ENCODE assay signal across 32 cellular contexts in the genomic region with DNA sequence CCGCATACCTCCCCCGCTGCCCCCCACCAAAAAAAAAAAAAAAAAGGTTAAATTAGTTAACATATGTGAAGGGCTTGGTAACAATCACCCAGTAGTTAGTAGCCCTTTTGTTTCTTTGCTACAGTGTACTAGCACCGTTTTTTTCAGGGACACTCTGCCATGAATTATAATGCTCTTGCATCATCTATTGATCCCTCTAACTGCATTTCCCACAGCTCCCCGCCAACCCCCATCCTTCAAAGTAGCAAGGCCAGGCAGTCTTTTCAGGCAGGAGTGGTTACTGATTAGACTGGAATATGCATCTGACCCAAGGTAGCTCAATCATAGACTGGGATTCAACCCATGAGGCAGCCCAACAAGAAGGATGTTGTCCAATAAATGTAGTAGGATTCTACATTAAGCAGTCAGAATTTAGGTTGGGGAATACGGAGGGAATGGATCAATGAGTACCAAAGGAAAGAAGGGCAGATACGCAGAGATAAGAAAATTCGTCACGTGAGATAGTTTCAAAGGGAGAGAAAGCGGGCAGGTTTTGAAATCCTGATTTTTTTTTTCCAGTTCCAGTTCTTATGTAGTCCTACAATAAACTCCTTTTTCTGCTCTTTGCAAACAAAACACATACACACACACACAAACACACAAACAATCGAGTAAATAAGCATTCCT.
"Had no signal": no experiment of that assay in that cellular context is flagged by ENCODE, and none has a peak within 500 bp of the region (broad histone marks: within the 10 kb centered on the region; RNA-seq: fewer than 3 reads in every experiment).

No MANE protein-coding gene starts in this region.

- H3K27ac ChIP-seq: heart left ventricle, left ventricle myocardium inferior, neutrophil, skin epidermis, testis, transverse colon, uterus had no signal

- H3K4me3 Mint-ChIP-seq: activated B cell treated with CpG ODN at 0.5 μM for 24 hours; activated CD8-positive, alpha-beta memory T cell treated with anti-CD3 and anti-CD28 coated beads, Interleukin-2, amount 10 ng/mL, durations not matched to agents 7 days and 5 days; activated CD8-positive, alpha-beta T cell treated with anti-CD3 and anti-CD28 coated beads, Interleukin-2, amount 10 ng/mL, durations not matched to agents 7 days and 5 days; activated naive CD4-positive, alpha-beta T cell treated with anti-CD3 and anti-CD28 coated beads, Interleukin-2, amount 50 U/mL, for 24 hours; activated naive CD8-positive, alpha-beta T cell treated with anti-CD3 and anti-CD28 coated beads, Interleukin-2, amount 50 U/mL, for 24 hours; central memory CD8-positive, alpha-beta T cell; dendritic cell treated with granulocyte-macrophage colony-stimulating factor and Interleukin-4, amounts not matched to agents 40 ng/mL and 50 ng/mL, for 4 days; endodermal cell; naive B cell; nephron progenitor cell; T-helper 1 cell treated with Interleukin-12 subunit alpha and Interleukin-12 subunit beta and Interleukin-4 antibody, amounts not matched to agents 30 μg/mL and 1 μg/mL, for 36 hours had no signal

- H3K9me3 Mint-ChIP-seq: activated naive CD4-positive, alpha-beta T cell treated with anti-CD3 and anti-CD28 coated beads, Interleukin-2, amount 50 U/mL, for 24 hours; activated naive CD8-positive, alpha-beta T cell treated with anti-CD3 and anti-CD28 coated beads, Interleukin-2, amount 50 U/mL, for 24 hours; central memory CD8-positive, alpha-beta T cell; dendritic cell treated with granulocyte-macrophage colony-stimulating factor and Interleukin-4, amounts not matched to agents 40 ng/mL and 50 ng/mL, for 4 days had no signal

- ATAC-seq: activated CD8-positive, alpha-beta memory T cell treated with anti-CD3 and anti-CD28 coated beads, Interleukin-2, amount 10 ng/mL, durations not matched to agents 7 days and 5 days; activated CD8-positive, alpha-beta T cell treated with anti-CD3 and anti-CD28 coated beads, Interleukin-2, amount 10 ng/mL, durations not matched to agents 7 days and 5 days; activated naive CD8-positive, alpha-beta T cell treated with anti-CD3 and anti-CD28 coated beads, Interleukin-2, amount 50 U/mL, for 24 hours; esophagus mucosa; heart left ventricle; sciatic nerve; stimulated activated naive CD8-positive, alpha-beta T cell treated with anti-CD3 and anti-CD28 coated beads, Interleukin-15, Interleukin-2, amounts not matched to agents 100 U/mL and 50 U/mL, for 24 hours had no signal

- H3K27me3 Mint-ChIP-seq: activated B cell treated with CpG ODN at 0.5 μM for 24 hours; activated CD8-positive, alpha-beta memory T cell treated with anti-CD3 and anti-CD28 coated beads, Interleukin-2, amount 10 ng/mL, durations not matched to agents 7 days and 5 days; activated naive CD4-positive, alpha-beta T cell treated with anti-CD3 and anti-CD28 coated beads, Interleukin-2, amount 50 U/mL, for 24 hours; activated naive CD8-positive, alpha-beta T cell treated with anti-CD3 and anti-CD28 coated beads, Interleukin-2, amount 50 U/mL, for 24 hours; central memory CD8-positive, alpha-beta T cell; dendritic cell treated with granulocyte-macrophage colony-stimulating factor and Interleukin-4, amounts not matched to agents 40 ng/mL and 50 ng/mL, for 4 days; naive B cell; progenitor cell of endocrine pancreas had no signal

- H3K27me3 ChIP-seq: breast epithelium, heart left ventricle, neutrophil, testis, transverse colon, uterus had no signal

- DNase-seq: activated B cell treated with CpG ODN at 0.5 μM for 24 hours; activated CD4-positive, alpha-beta T cell treated with anti-CD3 and anti-CD28 coated beads, Interleukin-2, amount 50 U/mL, for 1 hour; activated CD8-positive, alpha-beta memory T cell treated with anti-CD3 and anti-CD28 coated beads, Interleukin-2, amount 10 ng/mL, durations not matched to agents 7 days and 5 days; activated CD8-positive, alpha-beta T cell treated with anti-CD3 and anti-CD28 coated beads, Interleukin-2, amount 10 ng/mL, durations not matched to agents 7 days and 5 days; activated naive CD8-positive, alpha-beta T cell treated with anti-CD3 and anti-CD28 coated beads, Interleukin-2, amount 50 U/mL, for 24 hours; activated T-cell treated with anti-CD3 and anti-CD28 coated beads, Interleukin-2, amount 50 U/mL, for 48 hours; amygdala; endodermal cell; foreskin fibroblast; heart left ventricle; hypothalamus; kidney glomerular epithelial cell; left ventricle myocardium inferior; naive B cell; nephron progenitor cell; stimulated activated CD4-positive, alpha-beta T cell treated with anti-CD3 and anti-CD28 coated beads, Interleukin-12 subunit alpha, Interleukin-12 subunit beta, amount 100 ng/mL, for 4 hours; stimulated activated CD4-positive, alpha-beta T cell treated with anti-CD3 and anti-CD28 coated beads, Interleukin-4, amount 100 ng/mL, for 1 hour; stimulated activated naive CD8-positive, alpha-beta T cell treated with anti-CD3 and anti-CD28 coated beads, Interleukin-15, Interleukin-2, amounts not matched to agents 100 U/mL and 50 U/mL, for 24 hours; testis; transverse colon; uterus had no signal

- H3K4me1 ChIP-seq: breast epithelium, heart left ventricle, left ventricle myocardium inferior, transverse colon, uterus had no signal

- H3K9me3 ChIP-seq: breast epithelium, neutrophil, testis, transverse colon, uterus had no signal

- H3K4me3 ChIP-seq: breast epithelium, heart left ventricle, left ventricle myocardium inferior, skin epidermis, testis, transverse colon, uterus had no signal

- H3K36me3 ChIP-seq: breast epithelium, left ventricle myocardium inferior, neutrophil, transverse colon, uterus had no signal

- H3K4me1 Mint-ChIP-seq: activated B cell treated with CpG ODN at 0.5 μM for 24 hours; central memory CD8-positive, alpha-beta T cell; endodermal cell; naive B cell had no signal

- H3K27ac Mint-ChIP-seq: activated B cell treated with CpG ODN at 0.5 μM for 24 hours; activated CD8-positive, alpha-beta memory T cell treated with anti-CD3 and anti-CD28 coated beads, Interleukin-2, amount 10 ng/mL, durations not matched to agents 7 days and 5 days; activated CD8-positive, alpha-beta T cell treated with anti-CD3 and anti-CD28 coated beads, Interleukin-2, amount 10 ng/mL, durations not matched to agents 7 days and 5 days; activated naive CD4-positive, alpha-beta T cell treated with anti-CD3 and anti-CD28 coated beads, Interleukin-2, amount 50 U/mL, for 24 hours; activated naive CD8-positive, alpha-beta T cell treated with anti-CD3 and anti-CD28 coated beads, Interleukin-2, amount 50 U/mL, for 24 hours; activated T-helper 2 cell treated with anti-CD3 and anti-CD28 coated beads, Interferon-gamma antibody, Interleukin-2, Interleukin-4, amounts not matched to agents 10 μg/mL and 5 μg/mL and 100 μg/mL, durations not matched to agents 14 hours and 24 hours and 36 hours; dendritic cell treated with granulocyte-macrophage colony-stimulating factor and Interleukin-4, amounts not matched to agents 40 ng/mL and 50 ng/mL, for 4 days; endodermal cell; nephron progenitor cell; progenitor cell of endocrine pancreas; T-helper 1 cell treated with Interleukin-12 subunit alpha and Interleukin-12 subunit beta and Interleukin-4 antibody, amounts not matched to agents 30 μg/mL and 1 μg/mL, for 36 hours had no signal
